In the genomic region with DNA sequence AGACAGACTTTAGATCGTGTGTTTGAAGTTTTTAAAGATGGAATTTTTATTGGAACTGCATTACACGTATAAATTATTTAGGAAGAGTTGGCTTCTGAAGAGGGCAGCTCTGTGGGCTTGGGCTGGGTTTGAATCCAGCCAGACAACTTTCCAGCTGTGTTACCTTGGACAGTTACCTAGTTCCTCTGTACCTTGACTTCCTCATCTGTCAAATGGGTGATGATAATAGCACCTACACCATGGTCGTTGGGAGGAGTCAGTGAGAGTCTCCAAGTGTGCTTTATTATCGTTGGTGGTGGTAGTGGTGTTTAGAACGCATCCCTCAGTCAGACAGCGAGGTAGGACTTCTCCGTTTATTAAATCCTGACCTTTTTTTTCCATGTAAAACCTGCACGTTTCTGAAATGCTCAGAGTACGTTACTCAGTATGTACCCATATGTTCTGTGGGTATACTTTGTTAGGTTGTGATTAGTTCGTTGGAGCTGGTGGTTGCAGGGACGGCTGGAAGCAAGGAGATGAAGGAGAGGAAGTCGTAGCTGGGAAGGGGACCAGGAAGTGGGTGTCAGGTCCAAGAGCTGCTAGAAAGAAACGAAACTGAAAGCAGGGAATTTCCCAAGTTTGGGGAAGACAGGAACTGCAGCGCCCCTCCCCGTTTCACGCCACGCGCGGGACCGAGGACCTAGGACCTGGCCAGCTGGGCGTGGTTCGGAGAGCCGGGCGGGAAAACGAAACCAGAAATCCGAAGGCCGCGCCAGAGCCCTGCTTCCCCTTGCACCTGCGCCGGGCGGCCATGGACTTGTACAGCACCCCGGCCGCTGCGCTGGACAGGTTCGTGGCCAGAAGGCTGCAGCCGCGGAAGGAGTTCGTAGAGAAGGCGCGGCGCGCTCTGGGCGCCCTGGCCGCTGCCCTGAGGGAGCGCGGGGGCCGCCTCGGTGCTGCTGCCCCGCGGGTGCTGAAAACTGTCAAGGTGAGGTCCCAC, we compare ENCODE assay signal across 8 cellular contexts. TPM values are rescaled to one million over a fixed set of nuclear protein-coding genes. Genes with fewer than 3 reads are reported as not detected.
A peak's percentile ranks its signal among the peaks of the same experiment; 100 is the strongest.
DNase-seq lines count a peak whose midpoint lies in the region; ATAC-seq, FAIRE-seq and TF ChIP-seq lines count a peak whose summit lies in the region.

A gene with protein sequence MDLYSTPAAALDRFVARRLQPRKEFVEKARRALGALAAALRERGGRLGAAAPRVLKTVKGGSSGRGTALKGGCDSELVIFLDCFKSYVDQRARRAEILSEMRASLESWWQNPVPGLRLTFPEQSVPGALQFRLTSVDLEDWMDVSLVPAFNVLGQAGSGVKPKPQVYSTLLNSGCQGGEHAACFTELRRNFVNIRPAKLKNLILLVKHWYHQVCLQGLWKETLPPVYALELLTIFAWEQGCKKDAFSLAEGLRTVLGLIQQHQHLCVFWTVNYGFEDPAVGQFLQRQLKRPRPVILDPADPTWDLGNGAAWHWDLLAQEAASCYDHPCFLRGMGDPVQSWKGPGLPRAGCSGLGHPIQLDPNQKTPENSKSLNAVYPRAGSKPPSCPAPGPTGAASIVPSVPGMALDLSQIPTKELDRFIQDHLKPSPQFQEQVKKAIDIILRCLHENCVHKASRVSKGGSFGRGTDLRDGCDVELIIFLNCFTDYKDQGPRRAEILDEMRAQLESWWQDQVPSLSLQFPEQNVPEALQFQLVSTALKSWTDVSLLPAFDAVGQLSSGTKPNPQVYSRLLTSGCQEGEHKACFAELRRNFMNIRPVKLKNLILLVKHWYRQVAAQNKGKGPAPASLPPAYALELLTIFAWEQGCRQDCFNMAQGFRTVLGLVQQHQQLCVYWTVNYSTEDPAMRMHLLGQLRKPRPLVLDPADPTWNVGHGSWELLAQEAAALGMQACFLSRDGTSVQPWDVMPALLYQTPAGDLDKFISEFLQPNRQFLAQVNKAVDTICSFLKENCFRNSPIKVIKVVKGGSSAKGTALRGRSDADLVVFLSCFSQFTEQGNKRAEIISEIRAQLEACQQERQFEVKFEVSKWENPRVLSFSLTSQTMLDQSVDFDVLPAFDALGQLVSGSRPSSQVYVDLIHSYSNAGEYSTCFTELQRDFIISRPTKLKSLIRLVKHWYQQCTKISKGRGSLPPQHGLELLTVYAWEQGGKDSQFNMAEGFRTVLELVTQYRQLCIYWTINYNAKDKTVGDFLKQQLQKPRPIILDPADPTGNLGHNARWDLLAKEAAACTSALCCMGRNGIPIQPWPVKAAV (plus strand): TSS at position 734 of the 979 bp plus-strand sequence. CDS start 57 bp downstream, at position 791.

- ATAC-seq in HG03139 (IDR thresholded peaks at IDR 0.05; ENCODE audit: unreplicated experiment), result peak; percentile 51

- no peak within 1 kb of the TSS for H2BK12ac ChIP-seq in neuronal stem cell (ENCODE audit: low read length)

- peak; percentile 64 for DNase-seq in GM04504 (ENCODE audit: low read depth)
- peak; percentile 93 for DNase-seq in RPMI7951 (ENCODE audit: low read depth)
- peak; percentile 49 for DNase-seq in activated gamma-delta T cell treated with Interleukin-2 at 50 U/mL for 16 hours
- peak; percentile 44 for DNase-seq in foreskin melanocyte
- DNase-seq in neuronal stem cell (ENCODE audit: low spot score), result no peak
- DNase-seq in stromal cell of bone marrow (ENCODE audit: low read depth), result peak; percentile 49
- DNase-seq in D721Med (ENCODE audit: insufficient read length, low spot score), result no peak

- H3K79me1 ChIP-seq in neuronal stem cell (ENCODE audit: low read depth, low read length), result no peaks in the 10 kb centered on the region

- H3K4me3 ChIP-seq in neuronal stem cell (ENCODE audit: low read length in 2 of 2), result peak within 1 kb of the TSS; percentile 11 to 40

- H3K9ac ChIP-seq in neuronal stem cell (ENCODE audit: low read depth, low read length, poor library complexity), result peak within 1 kb of the TSS; percentile 78

- TF ChIP-seq CTCF in D721Med (IDR thresholded peaks at IDR 0.05; ENCODE audit: insufficient read depth, missing control alignments), result no peak

- H3K14ac ChIP-seq in neuronal stem cell (ENCODE audit: low read length), result no peak within 1 kb of the TSS

- no peak within 1 kb of the TSS for H2BK5ac ChIP-seq in neuronal stem cell (ENCODE audit: low read length)

- peak within 1 kb of the TSS; percentile 91 for H2AFZ ChIP-seq in neuronal stem cell (ENCODE audit: low read length)

- H3K4me2 ChIP-seq in neuronal stem cell (ENCODE audit: insufficient read depth, low read length, poor library complexity, severe bottlenecking), result peak within 1 kb of the TSS; percentile 51

- no peaks in the 10 kb centered on the region for H3K36me3 ChIP-seq in neuronal stem cell (replicated peaks in 1 of 2; ENCODE audit: control insufficient read depth in 2 of 2, insufficient read depth in 2 of 2, low read length in 2 of 2)

- H3K4ac ChIP-seq in neuronal stem cell (ENCODE audit: low read length), result no peak within 1 kb of the TSS

- no peak for FAIRE-seq in D721Med (lab: Jason Lieb, UNC)

- peaks cover 0 to 7% of the 10 kb centered on the region in 2 donors for H3K4me1 ChIP-seq in neuronal stem cell (ENCODE audit: control insufficient read depth in 2 of 2, insufficient read depth in 1 of 2, low read depth in 1 of 2, low read length in 2 of 2)

- H2BK120ac ChIP-seq in neuronal stem cell (ENCODE audit: low read depth, low read length), result no peak within 1 kb of the TSS

- WGBS in neuronal stem cell (ENCODE audit: extremely low coverage in 2 of 2, insufficient read length in 2 of 2, insufficient replicate concordance in 1 of 2), 2 donors, result no CpG with 5 or more reads among the region's 50 CpGs

- H3K27me3 ChIP-seq in neuronal stem cell (ENCODE audit: control insufficient read depth in 3 of 3, insufficient read depth in 3 of 3, low read depth in 1 of 3, low read length in 3 of 3), result peaks cover 0 to 26% (median 22%) of the 10 kb centered on the region in 3 experiments

- peak within 1 kb of the TSS; percentile 16 for H3K18ac ChIP-seq in neuronal stem cell (ENCODE audit: low read length)

- H3K27ac ChIP-seq in neuronal stem cell (replicated peaks; ENCODE audit: low read length), result no peak within 1 kb of the TSS

- no peaks in the 10 kb centered on the region for H3K9me3 ChIP-seq in neuronal stem cell (replicated peaks in 1 of 2; ENCODE audit: control insufficient read depth in 2 of 2, insufficient read depth in 1 of 2, low read depth in 1 of 2, low read length in 2 of 2)

- H4K91ac ChIP-seq in neuronal stem cell (ENCODE audit: low read depth, low read length, poor library complexity), result no peak within 1 kb of the TSS

- no peak within 1 kb of the TSS for H3K23ac ChIP-seq in neuronal stem cell (ENCODE audit: low read depth, low read length, poor library complexity)

- H4K8ac ChIP-seq in neuronal stem cell (ENCODE audit: low read depth, low read length), result no peak within 1 kb of the TSS

- H2AK5ac ChIP-seq in neuronal stem cell (ENCODE audit: low read depth, low read length), result no peak within 1 kb of the TSS

- no peak within 1 kb of the TSS for H2BK15ac ChIP-seq in neuronal stem cell (ENCODE audit: low read length)

RNA-seq across cellular contexts. Expression of the gene that starts here (rescaled TPM):
- total RNA-seq in RPMI7951 (2014; rRNA removed; shearing (Covaris generic)), result 23.9 and 24.8 TPM in 2 replicates
- polyA plus RNA-seq in neuronal stem cell (2013, experiment 1 of 2), result 0.01 TPM
- polyA plus RNA-seq in neuronal stem cell (2013, experiment 2 of 2), result 0.03 TPM

Comparison
In these comparisons a context has a peak if more than half of its experiments do, and no peak if none do; other contexts are left out.
1. DNase-seq: peak in GM04504 (single experiment), RPMI7951 (single experiment), activated gamma-delta T cell treated with Interleukin-2 at 50 U/mL for 16 hours (single experiment), foreskin melanocyte (single experiment) and stromal cell of bone marrow (single experiment); none in neuronal stem cell (single experiment) and D721Med (single experiment).